In the genomic region with DNA sequence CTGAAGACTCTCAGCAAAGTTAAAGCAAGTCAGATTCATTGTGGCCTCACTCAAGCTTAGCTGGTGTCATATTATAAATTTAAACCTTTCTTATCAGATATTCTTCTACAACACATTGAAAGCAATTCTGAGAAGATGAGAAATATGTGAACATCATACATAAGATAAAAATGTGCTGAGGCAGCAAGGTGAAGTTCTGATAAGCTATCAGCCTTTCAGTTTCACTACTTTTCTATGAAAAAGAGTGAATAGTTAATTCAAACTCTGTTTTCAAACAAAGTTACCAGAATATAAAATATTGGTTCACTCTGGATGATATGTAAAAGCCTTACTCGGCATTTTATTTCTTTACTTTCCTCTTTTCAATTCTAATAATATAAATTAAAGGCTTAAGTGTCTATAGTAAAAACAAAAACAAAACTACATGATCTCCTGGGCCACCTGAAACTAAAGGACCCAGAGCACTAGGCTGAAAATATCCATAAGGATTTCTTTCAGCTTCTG, we compare ENCODE assay signal across 25 cellular contexts.
"Had no signal": no experiment of that assay in that cellular context is flagged by ENCODE, and none has a peak within 500 bp of the region (broad histone marks: within the 10 kb centered on the region; RNA-seq: fewer than 3 reads in every experiment).

No MANE protein-coding gene starts in this region.

- H3K4me1 ChIP-seq: left ventricle myocardium inferior, neural progenitor cell, right atrium auricular region, stomach, testis, thyroid gland, transverse colon, upper lobe of left lung had no signal

- H2AFZ ChIP-seq: neural progenitor cell had no signal

- FAIRE-seq: urothelium cell line had no signal

- H3K27ac ChIP-seq: left ventricle myocardium inferior, neural progenitor cell, neutrophil, ovary, right atrium auricular region, skin epidermis, stomach, testis, thyroid gland, transverse colon had no signal

- H3K4me3 ChIP-seq: left ventricle myocardium inferior, lung, neural progenitor cell, ovary, right atrium auricular region, skin epidermis, stomach, testis, thyroid gland, transverse colon, upper lobe of left lung had no signal

- DNase-seq: islet precursor cell; left ventricle myocardium inferior; mesendoderm; naive B cell; natural killer cell; nephron progenitor cell; occipital lobe; ovary; stimulated activated CD4-positive, alpha-beta T cell treated with anti-CD3 and anti-CD28 coated beads, Interleukin-12 subunit alpha, Interleukin-12 subunit beta, amount 100 ng/mL, for 4 hours; stimulated activated CD4-positive, alpha-beta T cell treated with anti-CD3 and anti-CD28 coated beads, Interleukin-15, amount 100 ng/mL, for 24 hours; stimulated activated CD4-positive, alpha-beta T cell treated with anti-CD3 and anti-CD28 coated beads, Interleukin-2, amount 100 ng/mL, for 24 hours; stimulated activated CD4-positive, alpha-beta T cell treated with anti-CD3 and anti-CD28 coated beads, Interleukin-4, amount 100 ng/mL, for 1 hour; stimulated activated naive B cell treated with anti-CD40 and anti-IgM and Interleukin-4, amounts not matched to agents 10 μg/mL and 1 μg/mL and 100 μg/mL, for 72 hours; stimulated activated naive CD8-positive, alpha-beta T cell treated with anti-CD3 and anti-CD28 coated beads, Interleukin-15, Interleukin-2, amounts not matched to agents 100 U/mL and 50 U/mL, for 24 hours; stomach; testis; thyroid gland; transverse colon; upper lobe of left lung had no signal

- H3K4me2 ChIP-seq: neural progenitor cell had no signal

- H3K9ac ChIP-seq: neural progenitor cell had no signal

- H3K27me3 ChIP-seq: neural progenitor cell, neutrophil, ovary, right atrium auricular region, stomach, testis, thyroid gland, transverse colon, upper lobe of left lung had no signal

- H3K36me3 ChIP-seq: left ventricle myocardium inferior, neural progenitor cell, neutrophil, ovary, right atrium auricular region, stomach, thyroid gland, transverse colon, upper lobe of left lung had no signal

- ATAC-seq: natural killer cell; stimulated activated naive B cell treated with anti-CD40 and anti-IgM and Interleukin-4, amounts not matched to agents 10 μg/mL and 1 μg/mL and 100 μg/mL, for 72 hours; stimulated activated naive CD8-positive, alpha-beta T cell treated with anti-CD3 and anti-CD28 coated beads, Interleukin-15, Interleukin-2, amounts not matched to agents 100 U/mL and 50 U/mL, for 24 hours had no signal

- H3K9me3 ChIP-seq: left ventricle myocardium inferior, neutrophil, ovary, right atrium auricular region, stomach, testis, thyroid gland, transverse colon, upper lobe of left lung had no signal
